ENCODE assay signal across 11 cellular contexts in the genomic region with DNA sequence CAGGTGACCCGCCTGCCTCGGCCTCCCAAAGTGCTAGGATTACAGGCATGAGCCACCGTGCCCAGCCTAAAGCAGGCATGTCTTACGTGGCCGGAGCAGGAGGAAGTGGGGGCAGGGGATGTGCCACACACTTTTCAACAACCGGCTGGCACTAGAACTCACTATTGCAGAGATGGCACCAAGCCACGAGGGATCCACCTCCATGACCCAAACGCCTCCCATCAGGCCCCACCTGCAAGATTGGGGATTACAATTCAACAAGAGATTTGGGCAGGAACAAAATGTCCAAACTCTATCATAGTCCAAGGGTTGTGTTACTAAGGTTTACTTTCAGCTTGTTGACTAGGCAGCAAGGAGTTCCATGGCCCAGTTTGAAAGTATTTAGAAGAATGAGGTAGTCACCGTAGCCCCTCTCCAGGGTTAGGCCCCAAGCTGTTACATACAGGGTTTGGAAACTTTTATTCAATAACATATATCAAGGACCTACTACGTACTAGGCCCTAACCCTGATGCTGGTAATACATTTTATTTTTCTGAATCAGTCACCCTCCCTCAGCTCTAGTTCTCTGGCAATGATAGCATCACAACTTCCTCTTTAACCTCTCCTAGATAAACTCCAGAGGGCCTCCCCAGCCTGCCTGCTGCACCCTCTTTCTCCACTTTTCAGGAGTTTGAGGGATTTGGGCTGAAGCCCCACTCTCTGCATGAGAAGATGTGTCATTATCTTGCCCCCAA. TPM values are rescaled to one million over a fixed set of nuclear protein-coding genes. Genes with fewer than 3 reads are reported as not detected.
A peak's percentile ranks its signal among the peaks of the same experiment; 100 is the strongest.
DNase-seq lines count a peak whose midpoint lies in the region; ATAC-seq and TF ChIP-seq lines count a peak whose summit lies in the region.
"Had no signal": no experiment of that assay in that cellular context is flagged by ENCODE, and none has a peak within 500 bp of the region (broad histone marks: within the 10 kb centered on the region; RNA-seq: fewer than 3 reads in every experiment).

No MANE protein-coding gene starts in this region.

- no peak for TF ChIP-seq EP300 in gastroesophageal sphincter (IDR thresholded peaks at IDR 0.05)

- H3K4me1 Mint-ChIP-seq in activated CD4-positive, alpha-beta T cell treated with anti-CD3 and anti-CD28 coated beads for 36 hours: peaks cover 20% of the 10 kb centered on the region
- H3K4me1 Mint-ChIP-seq in stimulated activated effector memory CD8-positive, alpha-beta T cell treated with anti-CD3 and anti-CD28 coated beads, Interleukin-12 subunit alpha, Interleukin-12 subunit beta, amount 100 ng/mL, for 72 hours: peaks cover 26% of the 10 kb centered on the region

- no peaks in the 10 kb centered on the region for H3K9me3 ChIP-seq in gastroesophageal sphincter

- peak overlapping the region; percentile 55 for H3K27ac Mint-ChIP-seq in activated CD4-positive, alpha-beta T cell treated with anti-CD3 and anti-CD28 coated beads for 36 hours
- H3K27ac Mint-ChIP-seq in stimulated activated effector memory CD8-positive, alpha-beta T cell treated with anti-CD3 and anti-CD28 coated beads, Interleukin-12 subunit alpha, Interleukin-12 subunit beta, amount 100 ng/mL, for 72 hours: peak overlapping the region; percentile 87

- intact Hi-C loops in activated CD4-positive, alpha-beta T cell treated with anti-CD3 and anti-CD28 coated beads for 36 hours (cut with DNase I, micrococcal nuclease): no loop called here

- H3K27ac ChIP-seq in gastroesophageal sphincter: peak overlapping the region in 3 of 4 donors; percentile 26 to 55 (median 38)

- WGBS in gastroesophageal sphincter (ENCODE audit: low coverage in 1 of 2), 2 donors: 81 to 86% methylated on average over 2 of the region's 10 CpGs

- CTCF ChIA-PET in activated CD4-positive, alpha-beta T cell treated with anti-CD3 and anti-CD28 coated beads for 36 hours (lab: Charles Lee): interaction anchor here (1.0 to 3.0 kb wide), 6 partner anchors 13 to 171 kb away, joined by 3 to 9 read pairs (median 5); no protein-coding TSS in a partner anchor

- H3K4me1 ChIP-seq in gastroesophageal sphincter: peaks cover 0 to 29% (median 2%) of the 10 kb centered on the region in 3 donors

- H3K27me3 ChIP-seq in gastroesophageal sphincter: no peaks in the 10 kb centered on the region

- peaks cover 4% of the 10 kb centered on the region for H3K36me3 Mint-ChIP-seq in activated CD4-positive, alpha-beta T cell treated with anti-CD3 and anti-CD28 coated beads for 36 hours (ENCODE audit: low read depth)
- H3K36me3 Mint-ChIP-seq in stimulated activated effector memory CD8-positive, alpha-beta T cell treated with anti-CD3 and anti-CD28 coated beads, Interleukin-12 subunit alpha, Interleukin-12 subunit beta, amount 100 ng/mL, for 72 hours: no peaks in the 10 kb centered on the region

- peak; percentile 58 for ATAC-seq in activated CD4-positive, alpha-beta T cell treated with anti-CD3 and anti-CD28 coated beads for 36 hours
- no peak for ATAC-seq in gastroesophageal sphincter
- peak; percentile 57 for ATAC-seq in stimulated activated effector memory CD8-positive, alpha-beta T cell treated with anti-CD3 and anti-CD28 coated beads, Interleukin-12 subunit alpha, Interleukin-12 subunit beta, amount 100 ng/mL, for 72 hours
- ATAC-seq in GM21526 (IDR thresholded peaks at IDR 0.05; ENCODE audit: low FRiP score, unreplicated experiment): no peak
- ATAC-seq in HG03469 (IDR thresholded peaks at IDR 0.05; ENCODE audit: unreplicated experiment): no peak

- no peak overlapping the region for H3K4me3 Mint-ChIP-seq in activated CD4-positive, alpha-beta T cell treated with anti-CD3 and anti-CD28 coated beads for 36 hours
- peak overlapping the region; percentile 65 for H3K4me3 Mint-ChIP-seq in stimulated activated effector memory CD8-positive, alpha-beta T cell treated with anti-CD3 and anti-CD28 coated beads, Interleukin-12 subunit alpha, Interleukin-12 subunit beta, amount 100 ng/mL, for 72 hours

- no peaks in the 10 kb centered on the region for H3K36me3 ChIP-seq in gastroesophageal sphincter

- no peak for TF ChIP-seq POLR2A in gastroesophageal sphincter (IDR thresholded peaks at IDR 0.05)

- peaks cover 10% of the 10 kb centered on the region for H3K9me3 Mint-ChIP-seq in activated CD4-positive, alpha-beta T cell treated with anti-CD3 and anti-CD28 coated beads for 36 hours (ENCODE audit: low read depth)
- no peaks in the 10 kb centered on the region for H3K9me3 Mint-ChIP-seq in stimulated activated effector memory CD8-positive, alpha-beta T cell treated with anti-CD3 and anti-CD28 coated beads, Interleukin-12 subunit alpha, Interleukin-12 subunit beta, amount 100 ng/mL, for 72 hours

- H3K4me3 ChIP-seq in gastroesophageal sphincter: no peak overlapping the region

- DNase-seq in activated CD4-positive, alpha-beta T cell treated with anti-CD3 and anti-CD28 coated beads for 36 hours: no peak
- no peak for DNase-seq in activated CD4-positive, alpha-beta T cell treated with anti-CD3 and anti-CD28 coated beads for 1 hour
- DNase-seq in SKM-1 treated with dmso at 0.1 percent for 144 hours (lab: John Stamatoyannopoulos, UW; ENCODE audit: unreplicated experiment) (peak; percentile 73), KG1 (lab: John Stamatoyannopoulos, UW) (no peak)
- no peak for DNase-seq in stimulated activated effector memory CD8-positive, alpha-beta T cell treated with anti-CD3 and anti-CD28 coated beads, Interleukin-12 subunit alpha, Interleukin-12 subunit beta, amount 100 ng/mL, for 72 hours (ENCODE audit: low spot score in 2 of 2)
- DNase-seq: cortex of kidney; NCI-H1092; stimulated activated CD4-positive, alpha-beta T cell treated with anti-CD3 and anti-CD28 coated beads, Interleukin-4, amount 100 ng/mL, for 4 hours had no signal

- POLR2A ChIA-PET in activated CD4-positive, alpha-beta T cell treated with anti-CD3 and anti-CD28 coated beads for 36 hours (lab: Charles Lee): no interaction called here

- TF ChIP-seq CTCF in gastroesophageal sphincter (IDR thresholded peaks at IDR 0.05): no peak

- no peaks in the 10 kb centered on the region for H3K27me3 Mint-ChIP-seq in activated CD4-positive, alpha-beta T cell treated with anti-CD3 and anti-CD28 coated beads for 36 hours

RNA-seq across cellular contexts. Expression of gene TBC1D14, which starts 18.0 kb away (rescaled TPM):
- total RNA-seq in activated CD4-positive, alpha-beta T cell treated with anti-CD3 and anti-CD28 coated beads for 36 hours: 10 to 100 TPM; 36.7 to 44.0 TPM
- total RNA-seq in gastroesophageal sphincter: 10 to 100 TPM; 42.5 to 54.2 (median 45.0) TPM

Comparison
In these comparisons a context has a peak if more than half of its experiments do, and no peak if none do; other contexts are left out.
1. ATAC-seq: peak in activated CD4-positive, alpha-beta T cell treated with anti-CD3 and anti-CD28 coated beads for 36 hours (single experiment) and stimulated activated effector memory CD8-positive, alpha-beta T cell treated with anti-CD3 and anti-CD28 coated beads, Interleukin-12 subunit alpha, Interleukin-12 subunit beta, amount 100 ng/mL, for 72 hours (single experiment); none in gastroesophageal sphincter (single experiment), GM21526 (single experiment) and HG03469 (single experiment).